Comparison of ENCODE assay signal across 7 cellular contexts in genomic region chr15:34436956-34437442, GRCh38.
A peak's percentile ranks its signal among the peaks of the same experiment; 100 is the strongest.
DNase-seq lines count a peak whose midpoint lies in the region; ATAC-seq and TF ChIP-seq lines count a peak whose summit lies in the region.

No MANE protein-coding gene starts in this region.

- peak; percentile 3 for TF ChIP-seq CTCF in astrocyte of the spinal cord (IDR thresholded peaks at IDR 0.05; ENCODE audit: low read depth, low read length)

- DNase-seq in T follicular helper cell (ENCODE audit: low read depth): peak; percentile 31
- peak; percentile 32 for DNase-seq in astrocyte of the spinal cord (ENCODE audit: low read depth, low spot score)
- DNase-seq in iPS-NIHi7 (ENCODE audit: extremely low spot score): peak; percentile 52
- DNase-seq in stimulated activated CD4-positive, alpha-beta T cell treated with anti-CD3 and anti-CD28 coated beads, Interleukin-15, amount 100 ng/mL, for 48 hours (ENCODE audit: low read depth in 2 of 2): peak; percentile 25 to 30
- DNase-seq in superior temporal gyrus (ENCODE audit: extremely low spot score): no peak

- ATAC-seq in GM18498 (IDR thresholded peaks at IDR 0.05; ENCODE audit: unreplicated experiment) (peak; percentile 71), HG02759 (IDR thresholded peaks at IDR 0.05; ENCODE audit: unreplicated experiment) (peak; percentile 47)

- in situ Hi-C loops in astrocyte of the spinal cord (cut with HindIII; ENCODE audit: low sequenced_read_pairs): no loop called here

- peak overlapping the region; percentile 63 for H3K4me3 ChIP-seq in astrocyte of the spinal cord (ENCODE audit: low read depth, low read length)
